Comparison of ENCODE assay signal across 36 cellular contexts in the genomic region with DNA sequence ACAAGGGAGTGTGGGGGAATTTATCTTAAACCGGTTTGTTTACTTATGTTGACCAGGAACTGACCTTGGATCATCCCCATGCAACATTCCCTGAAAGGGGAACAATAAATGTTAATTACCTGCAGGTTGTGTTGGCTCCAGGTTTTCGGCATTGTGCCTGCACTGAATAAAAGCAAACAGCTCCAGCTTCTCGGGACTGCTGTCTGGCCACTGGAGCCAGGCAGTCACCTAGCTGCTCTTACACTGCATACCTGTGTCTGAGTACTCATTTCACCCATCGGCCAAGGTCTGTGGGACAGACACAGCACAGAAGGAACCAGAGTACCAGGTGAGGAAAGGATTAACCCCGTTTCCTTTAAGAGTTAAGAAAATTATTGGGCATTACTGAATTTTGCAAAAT.
"Had no signal": no experiment of that assay in that cellular context is flagged by ENCODE, and none has a peak within 500 bp of the region (broad histone marks: within the 10 kb centered on the region; RNA-seq: fewer than 3 reads in every experiment).

No MANE protein-coding gene starts in this region.

- H3K36me3 ChIP-seq: adrenal gland, ascending aorta, brain microvascular endothelial cell, breast epithelium, cardiac muscle cell had no signal

- H3K4me3 ChIP-seq: adrenal gland, ascending aorta, body of pancreas, breast epithelium, cardiac muscle cell had no signal

- H3K4me3 Mint-ChIP-seq: activated naive CD4-positive, alpha-beta T cell treated with anti-CD3 and anti-CD28 coated beads for 36 hours; activated naive CD4-positive, alpha-beta T cell treated with anti-CD3 and anti-CD28 coated beads, Interleukin-2, amount 10 ng/mL, durations not matched to agents 7 days and 5 days; activated naive CD4-positive, alpha-beta T cell treated with anti-CD3 and anti-CD28 coated beads, Interleukin-2, amount 50 U/mL, for 24 hours; activated naive CD8-positive, alpha-beta T cell; activated naive CD8-positive, alpha-beta T cell treated with anti-CD3 and anti-CD28 coated beads for 36 hours; activated naive CD8-positive, alpha-beta T cell treated with anti-CD3 and anti-CD28 coated beads, Interleukin-2, amount 10 ng/mL, durations not matched to agents 7 days and 5 days; activated naive CD8-positive, alpha-beta T cell treated with anti-CD3 and anti-CD28 coated beads, Interleukin-2, amount 50 U/mL, for 24 hours; activated T-cell treated with anti-CD3 and anti-CD28 coated beads, Interleukin-2, amount 50 U/mL, for 4 hours; activated T-cell treated with anti-CD3 and anti-CD28 coated beads, Interleukin-2, amount 50 U/mL, for 72 hours; activated T-helper 1 cell treated with anti-CD3 and anti-CD28 coated beads, Interleukin-12 subunit alpha, Interleukin-12 subunit beta, Interleukin-2, Interleukin-4 antibody, amounts not matched to agents 30 ng/mL and 10 ng/mL and 1 ng/mL, durations not matched to agents 14 hours and 24 hours and 36 hours; activated T-helper 17 cell treated with anti-CD3 and anti-CD28 coated beads, Interleukin-2, amount 50 U/mL, for 72 hours; brain; central memory CD8-positive, alpha-beta T cell had no signal

- H3K27me3 Mint-ChIP-seq: activated naive CD4-positive, alpha-beta T cell treated with anti-CD3 and anti-CD28 coated beads, Interleukin-2, amount 10 ng/mL, durations not matched to agents 7 days and 5 days; activated naive CD4-positive, alpha-beta T cell treated with anti-CD3 and anti-CD28 coated beads, Interleukin-2, amount 50 U/mL, for 24 hours; activated naive CD8-positive, alpha-beta T cell; activated naive CD8-positive, alpha-beta T cell treated with anti-CD3 and anti-CD28 coated beads for 36 hours; activated naive CD8-positive, alpha-beta T cell treated with anti-CD3 and anti-CD28 coated beads, Interleukin-2, amount 10 ng/mL, durations not matched to agents 7 days and 5 days; activated naive CD8-positive, alpha-beta T cell treated with anti-CD3 and anti-CD28 coated beads, Interleukin-2, amount 50 U/mL, for 24 hours; brain had no signal

- DNase-seq: activated effector memory CD4-positive, alpha-beta T cell treated with anti-CD3 and anti-CD28 coated beads, Interleukin-2, amount 50 U/mL, for 16 hours; activated effector memory CD4-positive, alpha-beta T cell treated with Interleukin-2 at 50 U/mL for 16 hours; activated gamma-delta T cell; activated gamma-delta T cell treated with Interleukin-2 at 50 U/mL for 16 hours; activated naive CD4-positive, alpha-beta T cell; activated naive CD4-positive, alpha-beta T cell treated with anti-CD3 and anti-CD28 coated beads for 36 hours; activated naive CD4-positive, alpha-beta T cell treated with anti-CD3 and anti-CD28 coated beads, Interleukin-2, amount 10 ng/mL, durations not matched to agents 7 days and 5 days; activated naive CD4-positive, alpha-beta T cell treated with anti-CD3 and anti-CD28 coated beads, Interleukin-2, amount 50 U/mL, for 16 hours; activated naive CD4-positive, alpha-beta T cell treated with Interleukin-2 at 50 U/mL for 16 hours; activated naive CD8-positive, alpha-beta T cell treated with anti-CD3 and anti-CD28 coated beads for 36 hours; activated naive CD8-positive, alpha-beta T cell treated with anti-CD3 and anti-CD28 coated beads, Interleukin-2, amount 10 ng/mL, durations not matched to agents 7 days and 5 days; activated naive CD8-positive, alpha-beta T cell treated with anti-CD3 and anti-CD28 coated beads, Interleukin-2, amount 50 U/mL, for 24 hours; activated T-cell treated with anti-CD3 and anti-CD28 coated beads, Interleukin-2, amount 50 U/mL, for 4 hours; activated T-cell treated with anti-CD3 and anti-CD28 coated beads, Interleukin-2, amount 50 U/mL, for 48 hours; activated T-cell treated with anti-CD3 and anti-CD28 coated beads, Interleukin-2, amount 50 U/mL, for 72 hours; adrenal gland; amniotic stem cell; amygdala; anterior cingulate cortex; aorta; body of pancreas; brain microvascular endothelial cell; caudate nucleus; central memory CD4-positive, alpha-beta T cell; cerebellar nuclear complex had no signal

- ATAC-seq: activated naive CD4-positive, alpha-beta T cell treated with anti-CD3 and anti-CD28 coated beads, Interleukin-2, amount 50 U/mL, for 72 hours; activated naive CD8-positive, alpha-beta T cell treated with anti-CD3 and anti-CD28 coated beads, Interleukin-2, amount 50 U/mL, for 24 hours; activated T-cell treated with anti-CD3 and anti-CD28 coated beads, Interleukin-2, amount 50 U/mL, for 4 hours; activated T-cell treated with anti-CD3 and anti-CD28 coated beads, Interleukin-2, amount 50 U/mL, for 72 hours; activated T-helper 17 cell treated with anti-CD3 and anti-CD28 coated beads, Interleukin-2, amount 50 U/mL, for 72 hours; body of pancreas had no signal

- H3K27ac Mint-ChIP-seq: activated naive CD4-positive, alpha-beta T cell treated with anti-CD3 and anti-CD28 coated beads for 36 hours; activated naive CD4-positive, alpha-beta T cell treated with anti-CD3 and anti-CD28 coated beads, Interleukin-2, amount 10 ng/mL, durations not matched to agents 7 days and 5 days; activated naive CD4-positive, alpha-beta T cell treated with anti-CD3 and anti-CD28 coated beads, Interleukin-2, amount 50 U/mL, for 24 hours; activated naive CD4-positive, alpha-beta T cell treated with anti-CD3 and anti-CD28 coated beads, Interleukin-2, amount 50 U/mL, for 72 hours; activated naive CD8-positive, alpha-beta T cell; activated naive CD8-positive, alpha-beta T cell treated with anti-CD3 and anti-CD28 coated beads for 36 hours; activated naive CD8-positive, alpha-beta T cell treated with anti-CD3 and anti-CD28 coated beads, Interleukin-2, amount 10 ng/mL, durations not matched to agents 7 days and 5 days; activated naive CD8-positive, alpha-beta T cell treated with anti-CD3 and anti-CD28 coated beads, Interleukin-2, amount 50 U/mL, for 24 hours; activated T-cell treated with anti-CD3 and anti-CD28 coated beads, Interleukin-2, amount 50 U/mL, for 72 hours; activated T-helper 1 cell treated with anti-CD3 and anti-CD28 coated beads, Interleukin-12 subunit alpha, Interleukin-12 subunit beta, Interleukin-2, Interleukin-4 antibody, amounts not matched to agents 30 ng/mL and 10 ng/mL and 1 ng/mL, durations not matched to agents 14 hours and 24 hours and 36 hours; activated T-helper 17 cell treated with anti-CD3 and anti-CD28 coated beads, Interleukin-2, amount 50 U/mL, for 72 hours; activated T-helper 2 cell treated with anti-CD3 and anti-CD28 coated beads, Interferon-gamma antibody, Interleukin-2, Interleukin-4, amounts not matched to agents 10 μg/mL and 5 μg/mL and 100 μg/mL, durations not matched to agents 14 hours and 24 hours and 36 hours; brain had no signal

- H3K4me1 Mint-ChIP-seq: activated T-helper 17 cell treated with anti-CD3 and anti-CD28 coated beads, Interleukin-2, amount 50 U/mL, for 72 hours; central memory CD8-positive, alpha-beta T cell had no signal

- H3K27me3 ChIP-seq: adrenal gland, ascending aorta, body of pancreas, brain microvascular endothelial cell, breast epithelium, cardiac muscle cell had no signal

- H3K9me3 ChIP-seq: ascending aorta had no signal

- H3K27ac ChIP-seq: adrenal gland, ascending aorta, body of pancreas, brain microvascular endothelial cell, breast epithelium, cardiac muscle cell had no signal

- H3K4me1 ChIP-seq: adrenal gland, body of pancreas, breast epithelium had no signal
